Comparison of ENCODE assay signal across 21 cellular contexts in genomic region chr1:77060000-77060399, GRCh38.
A peak's percentile ranks its signal among the peaks of the same experiment; 100 is the strongest.
DNase-seq lines count a peak whose midpoint lies in the region; ATAC-seq and TF ChIP-seq lines count a peak whose summit lies in the region.
"Had no signal": no experiment of that assay in that cellular context is flagged by ENCODE, and none has a peak within 500 bp of the region (broad histone marks: within the 10 kb centered on the region; RNA-seq: fewer than 3 reads in every experiment).

No MANE protein-coding gene starts in this region.

- peaks cover 43% of the 10 kb centered on the region for H3K4me1 Mint-ChIP-seq in WTC11
- H3K4me1 Mint-ChIP-seq: CD8-positive, alpha-beta memory T cell had no signal

- no peaks in the 10 kb centered on the region for H3K4me1 ChIP-seq in ascending aorta
- H3K4me1 ChIP-seq: psoas muscle, uterus had no signal

- no peak overlapping the region for H3K4me3 Mint-ChIP-seq in WTC11
- H3K4me3 Mint-ChIP-seq: CD8-positive, alpha-beta memory T cell; natural killer cell treated with Interleukin-12 subunit alpha and Interleukin-12 subunit beta and Interleukin-15 and Interleukin-18, amount 100 ng/mL, for 72 hours had no signal

- H3K36me3 Mint-ChIP-seq in WTC11 = no peaks in the 10 kb centered on the region
- H3K36me3 Mint-ChIP-seq: natural killer cell treated with Interleukin-12 subunit alpha and Interleukin-12 subunit beta and Interleukin-15 and Interleukin-18, amount 100 ng/mL, for 72 hours had no signal

- no peaks in the 10 kb centered on the region for H3K36me3 ChIP-seq in ascending aorta
- H3K36me3 ChIP-seq: uterus had no signal

- H3K27ac ChIP-seq in ascending aorta = no peak overlapping the region
- H3K27ac ChIP-seq: dorsolateral prefrontal cortex, psoas muscle, skin epidermis, uterus had no signal

- intact Hi-C loops in ascending aorta (cut with DNase I) = no loop called here

- TF ChIP-seq CTCF in WTC11 (IDR thresholded peaks at IDR 0.05) (no peak), ascending aorta (IDR thresholded peaks at IDR 0.05) (no peak)

- ATAC-seq in WTC11 (peak; percentile 93), HG03280 (IDR thresholded peaks at IDR 0.05; ENCODE audit: unreplicated experiment) (no peak)
- ATAC-seq: natural killer cell treated with Interleukin-12 subunit alpha and Interleukin-12 subunit beta and Interleukin-15 and Interleukin-18, amount 100 ng/mL, for 72 hours; psoas muscle had no signal

- POLR2A ChIA-PET in WTC11 (lab: Charles Lee) = no interaction called here

- DNase-seq in GF-D8 (lab: John Stamatoyannopoulos, UW) (peak; percentile 51), MV-4-11 (lab: John Stamatoyannopoulos, UW) (peak; percentile 72), WTC11 (ENCODE audit: low spot score) (peak; percentile 47), kidney tubule cell (ENCODE audit: low spot score) (peak; percentile 14), NCI-H82 treated with DMSO at 0.1 percent for 48 hours (lab: John Stamatoyannopoulos, UW; ENCODE audit: unreplicated experiment) (no peak), ascending aorta (ENCODE audit: low spot score in 2 of 2) (no peak), H4 (ENCODE audit: low spot score) (no peak)
- DNase-seq: activated CD4-positive, alpha-beta T cell treated with anti-CD3 and anti-CD28 coated beads for 4 hours; activated effector memory CD4-positive, alpha-beta T cell treated with anti-CD3 and anti-CD28 coated beads, Interleukin-2, amount 50 U/mL, for 16 hours; amniotic stem cell; CD8-positive, alpha-beta memory T cell; dorsolateral prefrontal cortex; glutamatergic neuron; kidney; psoas muscle; stimulated activated CD4-positive, alpha-beta T cell treated with anti-CD3 and anti-CD28 coated beads, Interleukin-4, amount 100 ng/mL, for 24 hours; T-helper 9 cell; uterus had no signal

- H3K9me3 Mint-ChIP-seq in WTC11 = peaks cover 3% of the 10 kb centered on the region
- H3K9me3 Mint-ChIP-seq: CD8-positive, alpha-beta memory T cell; natural killer cell treated with Interleukin-12 subunit alpha and Interleukin-12 subunit beta and Interleukin-15 and Interleukin-18, amount 100 ng/mL, for 72 hours had no signal

- H3K4me3 ChIP-seq in ascending aorta = no peak overlapping the region
- H3K4me3 ChIP-seq: dorsolateral prefrontal cortex, psoas muscle, skin epidermis, uterus had no signal

- no peaks in the 10 kb centered on the region for H3K9me3 ChIP-seq in ascending aorta
- H3K9me3 ChIP-seq: psoas muscle, uterus had no signal

- peak overlapping the region; percentile 66 for H3K27ac Mint-ChIP-seq in WTC11
- H3K27ac Mint-ChIP-seq: CD8-positive, alpha-beta memory T cell; natural killer cell treated with Interleukin-12 subunit alpha and Interleukin-12 subunit beta and Interleukin-15 and Interleukin-18, amount 100 ng/mL, for 72 hours had no signal

- H3K27me3 Mint-ChIP-seq in WTC11 (ENCODE audit: low read depth) = no peaks in the 10 kb centered on the region

- no peaks in the 10 kb centered on the region for H3K27me3 ChIP-seq in ascending aorta
- H3K27me3 ChIP-seq: dorsolateral prefrontal cortex, uterus had no signal

- CTCF ChIA-PET in WTC11 (lab: Charles Lee) = interaction anchor here (0.5 to 1.7 kb wide), 5 partner anchors 14 to 906 kb away, joined by 3 to 7 read pairs (median 3); no protein-coding TSS in a partner anchor

TF ChIP-seq in WTC11, 78 proteins besides CTCF, POLR2A, EP300 and RAD21 (continues in another document):
- TF ChIP-seq NR2C2 (CRISPR knock-in tag; IDR thresholded peaks at IDR 0.05) (no peak), FOXJ3 (CRISPR knock-in tag; IDR thresholded peaks at IDR 0.05; ENCODE audit: borderline replicate concordance) (no peak), ZNF532 (CRISPR knock-in tag; IDR thresholded peaks at IDR 0.05; ENCODE audit: borderline replicate concordance) (no peak), CBFB (CRISPR knock-in tag; IDR thresholded peaks at IDR 0.05; ENCODE audit: low read depth) (no peak), STAT6 (CRISPR knock-in tag; conservative IDR thresholded peaks at IDR 0.05; ENCODE audit: low read depth) (no peak), IRF1 (CRISPR knock-in tag; IDR thresholded peaks at IDR 0.05) (no peak), FOXP4 (CRISPR knock-in tag; IDR thresholded peaks at IDR 0.05) (no peak), JAZF1 (CRISPR knock-in tag; IDR thresholded peaks at IDR 0.05) (no peak), SMAD4 (CRISPR knock-in tag; IDR thresholded peaks at IDR 0.05) (no peak), ZNF263 (CRISPR knock-in tag; IDR thresholded peaks at IDR 0.05; ENCODE audit: low read depth) (no peak)

Comparison
In these comparisons a context has a peak if more than half of its experiments do, and no peak if none do; other contexts are left out.
1. DNase-seq: peak in GF-D8 (single experiment), MV-4-11 (single experiment), WTC11 (single experiment) and kidney tubule cell (single experiment); none in NCI-H82 treated with DMSO at 0.1 percent for 48 hours (single experiment), ascending aorta (0 of 2) and H4 (single experiment).